20 cellular contexts compared by ENCODE assay signal in the genomic region with DNA sequence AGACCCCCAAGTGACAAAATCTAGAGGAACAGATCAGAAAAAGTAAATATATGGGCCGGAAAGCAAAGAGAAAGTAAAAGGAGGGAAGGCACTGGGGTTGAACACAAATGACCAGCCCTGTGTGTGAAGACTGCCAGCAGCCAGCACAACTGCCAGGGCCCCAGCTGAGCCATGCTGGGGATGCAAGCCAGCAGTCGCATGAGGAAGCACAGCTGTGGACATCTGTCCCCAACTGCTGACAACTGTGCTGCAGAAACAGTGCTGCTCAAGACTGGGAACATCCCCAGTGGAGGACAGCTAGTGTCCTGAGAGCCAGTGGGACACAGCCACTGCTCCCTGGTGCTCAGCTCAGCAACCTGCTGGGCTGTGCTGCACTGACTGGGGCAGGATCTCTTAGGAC. TPM values are rescaled to one million over a fixed set of nuclear protein-coding genes. Genes with fewer than 3 reads are reported as not detected.
DNase-seq lines count a peak whose midpoint lies in the region; ATAC-seq, FAIRE-seq and TF ChIP-seq lines count a peak whose summit lies in the region.
"Had no signal": no experiment of that assay in that cellular context is flagged by ENCODE, and none has a peak within 500 bp of the region (broad histone marks: within the 10 kb centered on the region; RNA-seq: fewer than 3 reads in every experiment).

No MANE protein-coding gene starts in this region.

- no peaks in the 10 kb centered on the region for H3K9me3 ChIP-seq in upper lobe of right lung
- H3K9me3 ChIP-seq: SJSA1 had no signal

- no peak overlapping the region for H3K4me3 Mint-ChIP-seq in activated naive CD8-positive, alpha-beta T cell treated with anti-CD3 and anti-CD28 coated beads, Interleukin-2, amount 50 U/mL, for 24 hours
- no peak overlapping the region for H3K4me3 Mint-ChIP-seq in activated naive CD8-positive, alpha-beta T cell treated with anti-CD3 and anti-CD28 coated beads for 36 hours
- H3K4me3 Mint-ChIP-seq in activated naive CD4-positive, alpha-beta T cell treated with anti-CD3 and anti-CD28 coated beads, Interleukin-2, amount 10 ng/mL, durations not matched to agents 7 days and 5 days: no peak overlapping the region
- H3K4me3 Mint-ChIP-seq: activated CD4-positive, alpha-beta memory T cell treated with anti-CD3 and anti-CD28 coated beads, Interleukin-2, amount 10 ng/mL, durations not matched to agents 7 days and 5 days; effector memory CD8-positive, alpha-beta T cell; naive B cell had no signal

- TF ChIP-seq CTCF in upper lobe of right lung (IDR thresholded peaks at IDR 0.05): no peak

- H3K4me1 Mint-ChIP-seq in activated naive CD8-positive, alpha-beta T cell treated with anti-CD3 and anti-CD28 coated beads, Interleukin-2, amount 50 U/mL, for 24 hours: no peaks in the 10 kb centered on the region
- no peaks in the 10 kb centered on the region for H3K4me1 Mint-ChIP-seq in activated naive CD8-positive, alpha-beta T cell treated with anti-CD3 and anti-CD28 coated beads for 36 hours
- peaks cover 8% of the 10 kb centered on the region for H3K4me1 Mint-ChIP-seq in activated naive CD4-positive, alpha-beta T cell treated with anti-CD3 and anti-CD28 coated beads, Interleukin-2, amount 10 ng/mL, durations not matched to agents 7 days and 5 days
- H3K4me1 Mint-ChIP-seq: activated CD4-positive, alpha-beta memory T cell treated with anti-CD3 and anti-CD28 coated beads, Interleukin-2, amount 10 ng/mL, durations not matched to agents 7 days and 5 days had no signal

- H3K4me1 ChIP-seq in upper lobe of right lung: peaks cover 9% of the 10 kb centered on the region
- H3K4me1 ChIP-seq: SJSA1 had no signal

- ATAC-seq in activated naive CD8-positive, alpha-beta T cell treated with anti-CD3 and anti-CD28 coated beads, Interleukin-2, amount 50 U/mL, for 24 hours: peak; percentile 20
- peak; percentile 34 for ATAC-seq in upper lobe of right lung
- ATAC-seq: effector memory CD8-positive, alpha-beta T cell had no signal

- H3K36me3 ChIP-seq in upper lobe of right lung: no peaks in the 10 kb centered on the region
- H3K36me3 ChIP-seq: brain microvascular endothelial cell had no signal

- CTCF ChIA-PET in activated naive CD4-positive, alpha-beta T cell treated with anti-CD3 and anti-CD28 coated beads, Interleukin-2, amount 10 ng/mL, durations not matched to agents 7 days and 5 days (lab: Charles Lee): interaction anchor here (0.8 kb wide), 1 partner anchor 11 kb away, joined by 3 read pairs; a partner anchor contains a TSS

- H3K36me3 Mint-ChIP-seq in activated naive CD8-positive, alpha-beta T cell treated with anti-CD3 and anti-CD28 coated beads, Interleukin-2, amount 50 U/mL, for 24 hours (ENCODE audit: low read depth): no peaks in the 10 kb centered on the region
- peaks cover 9% of the 10 kb centered on the region for H3K36me3 Mint-ChIP-seq in activated naive CD8-positive, alpha-beta T cell treated with anti-CD3 and anti-CD28 coated beads for 36 hours
- H3K36me3 Mint-ChIP-seq in activated naive CD4-positive, alpha-beta T cell treated with anti-CD3 and anti-CD28 coated beads, Interleukin-2, amount 10 ng/mL, durations not matched to agents 7 days and 5 days: no peaks in the 10 kb centered on the region

- H3K9me3 Mint-ChIP-seq in activated naive CD8-positive, alpha-beta T cell treated with anti-CD3 and anti-CD28 coated beads, Interleukin-2, amount 50 U/mL, for 24 hours: no peaks in the 10 kb centered on the region
- H3K9me3 Mint-ChIP-seq in activated naive CD8-positive, alpha-beta T cell treated with anti-CD3 and anti-CD28 coated beads for 36 hours: no peaks in the 10 kb centered on the region
- peaks cover 3% of the 10 kb centered on the region for H3K9me3 Mint-ChIP-seq in activated naive CD4-positive, alpha-beta T cell treated with anti-CD3 and anti-CD28 coated beads, Interleukin-2, amount 10 ng/mL, durations not matched to agents 7 days and 5 days
- H3K9me3 Mint-ChIP-seq: activated CD4-positive, alpha-beta memory T cell treated with anti-CD3 and anti-CD28 coated beads, Interleukin-2, amount 10 ng/mL, durations not matched to agents 7 days and 5 days; effector memory CD8-positive, alpha-beta T cell had no signal

- no peaks in the 10 kb centered on the region for H3K27me3 ChIP-seq in upper lobe of right lung
- H3K27me3 ChIP-seq: brain microvascular endothelial cell, SJSA1 had no signal

- DNase-seq in activated naive CD8-positive, alpha-beta T cell treated with anti-CD3 and anti-CD28 coated beads, Interleukin-2, amount 50 U/mL, for 24 hours: no peak
- DNase-seq in activated naive CD8-positive, alpha-beta T cell treated with anti-CD3 and anti-CD28 coated beads for 36 hours: no peak
- peak; percentile 55 to 59 for DNase-seq in frontal cortex (ENCODE audit: low spot score in 2 of 2)
- peak; percentile 50 for DNase-seq in middle frontal gyrus (ENCODE audit: extremely low spot score, low spot score)
- no peak for DNase-seq in upper lobe of right lung
- DNase-seq in activated naive CD4-positive, alpha-beta T cell treated with anti-CD3 and anti-CD28 coated beads, Interleukin-2, amount 10 ng/mL, durations not matched to agents 7 days and 5 days: no peak
- DNase-seq in NCI-H2171 treated with DMSO at 0.1 percent for 48 hours (lab: John Stamatoyannopoulos, UW): no peak
- no peak for DNase-seq in HT-29 (ENCODE audit: low spot score)
- DNase-seq: activated CD4-positive, alpha-beta memory T cell treated with anti-CD3 and anti-CD28 coated beads, Interleukin-2, amount 10 ng/mL, durations not matched to agents 7 days and 5 days; brain microvascular endothelial cell; Calu3; effector memory CD8-positive, alpha-beta T cell; H7; islet precursor cell; Kasumi-1; naive B cell; NCI-H2029 treated with DMSO at 0.1 percent for 48 hours had no signal

- peak overlapping the region; percentile 14 for H3K4me3 ChIP-seq in upper lobe of right lung
- H3K4me3 ChIP-seq: SJSA1 had no signal

- intact Hi-C loops in upper lobe of right lung (cut with DNase I): no loop called here

- H3K27ac ChIP-seq in upper lobe of right lung: peak overlapping the region; percentile 42
- H3K27ac ChIP-seq: brain microvascular endothelial cell, SJSA1 had no signal

- no peak for FAIRE-seq in frontal cortex (lab: Jason Lieb, UNC)
- FAIRE-seq: TTC549 had no signal

- H3K27ac Mint-ChIP-seq in activated naive CD8-positive, alpha-beta T cell treated with anti-CD3 and anti-CD28 coated beads, Interleukin-2, amount 50 U/mL, for 24 hours: no peak overlapping the region
- H3K27ac Mint-ChIP-seq in activated naive CD8-positive, alpha-beta T cell treated with anti-CD3 and anti-CD28 coated beads for 36 hours: no peak overlapping the region
- H3K27ac Mint-ChIP-seq in activated naive CD4-positive, alpha-beta T cell treated with anti-CD3 and anti-CD28 coated beads, Interleukin-2, amount 10 ng/mL, durations not matched to agents 7 days and 5 days: no peak overlapping the region
- H3K27ac Mint-ChIP-seq: activated CD4-positive, alpha-beta memory T cell treated with anti-CD3 and anti-CD28 coated beads, Interleukin-2, amount 10 ng/mL, durations not matched to agents 7 days and 5 days; activated T-helper 2 cell treated with anti-CD3 and anti-CD28 coated beads, Interferon-gamma antibody, Interleukin-2, Interleukin-4, amounts not matched to agents 10 μg/mL and 5 μg/mL and 100 μg/mL, durations not matched to agents 14 hours and 24 hours and 36 hours; effector memory CD8-positive, alpha-beta T cell had no signal

- H3K27me3 Mint-ChIP-seq in activated naive CD8-positive, alpha-beta T cell treated with anti-CD3 and anti-CD28 coated beads, Interleukin-2, amount 50 U/mL, for 24 hours: peaks cover 11% of the 10 kb centered on the region
- no peaks in the 10 kb centered on the region for H3K27me3 Mint-ChIP-seq in activated naive CD8-positive, alpha-beta T cell treated with anti-CD3 and anti-CD28 coated beads for 36 hours
- H3K27me3 Mint-ChIP-seq in activated naive CD4-positive, alpha-beta T cell treated with anti-CD3 and anti-CD28 coated beads, Interleukin-2, amount 10 ng/mL, durations not matched to agents 7 days and 5 days: peaks cover 16% of the 10 kb centered on the region
- H3K27me3 Mint-ChIP-seq: activated CD4-positive, alpha-beta memory T cell treated with anti-CD3 and anti-CD28 coated beads, Interleukin-2, amount 10 ng/mL, durations not matched to agents 7 days and 5 days had no signal

RNA-seq across cellular contexts. Expression of a gene that starts 10.7 kb away (rescaled TPM):
- total RNA-seq in activated naive CD8-positive, alpha-beta T cell treated with anti-CD3 and anti-CD28 coated beads for 36 hours: 1,000 to 10,000 TPM; 1,236 to 1,275 TPM
- total RNA-seq in frontal cortex (128 TPM), upper lobe of right lung (236 TPM)
- 875 and 977 TPM in 2 replicates for total RNA-seq in HT-29 (2014; rRNA removed; shearing (Covaris generic))

RNA-seq across cellular contexts. Expression of a gene that starts 47.2 kb away (rescaled TPM):
- total RNA-seq in activated naive CD8-positive, alpha-beta T cell treated with anti-CD3 and anti-CD28 coated beads for 36 hours: 1 to 10 TPM; 5.2 to 5.9 TPM
- 11.4 TPM for total RNA-seq in frontal cortex
- total RNA-seq in upper lobe of right lung: 13.2 TPM
- 7.7 and 9.7 TPM in 2 replicates for total RNA-seq in HT-29 (2014; rRNA removed; shearing (Covaris generic))

RNA-seq across cellular contexts. Expression of a gene that starts 56.1 kb away (rescaled TPM):
- total RNA-seq in activated naive CD8-positive, alpha-beta T cell treated with anti-CD3 and anti-CD28 coated beads for 36 hours: not detected
- total RNA-seq in frontal cortex (2.0 TPM), upper lobe of right lung (9.8 TPM)
- 0.70 and 0.89 TPM in 2 replicates for total RNA-seq in HT-29 (2014; rRNA removed; shearing (Covaris generic))
- total RNA-seq: activated CD4-positive, alpha-beta memory T cell treated with anti-CD3 and anti-CD28 coated beads, Interleukin-2, amount 10 ng/mL, durations not matched to agents 7 days and 5 days had no signal

Comparison
In these comparisons a context has a peak if more than half of its experiments do, and no peak if none do; other contexts are left out.
1. DNase-seq: peak in frontal cortex (2 of 2) and middle frontal gyrus (single experiment); none in activated naive CD8-positive, alpha-beta T cell treated with anti-CD3 and anti-CD28 coated beads, Interleukin-2, amount 50 U/mL, for 24 hours (single experiment), activated naive CD8-positive, alpha-beta T cell treated with anti-CD3 and anti-CD28 coated beads for 36 hours (single experiment), upper lobe of right lung (single experiment), activated naive CD4-positive, alpha-beta T cell treated with anti-CD3 and anti-CD28 coated beads, Interleukin-2, amount 10 ng/mL, durations not matched to agents 7 days and 5 days (single experiment), NCI-H2171 treated with DMSO at 0.1 percent for 48 hours (single experiment) and HT-29 (single experiment).